ENCODE assay signal across 8 cellular contexts in the genomic region with DNA sequence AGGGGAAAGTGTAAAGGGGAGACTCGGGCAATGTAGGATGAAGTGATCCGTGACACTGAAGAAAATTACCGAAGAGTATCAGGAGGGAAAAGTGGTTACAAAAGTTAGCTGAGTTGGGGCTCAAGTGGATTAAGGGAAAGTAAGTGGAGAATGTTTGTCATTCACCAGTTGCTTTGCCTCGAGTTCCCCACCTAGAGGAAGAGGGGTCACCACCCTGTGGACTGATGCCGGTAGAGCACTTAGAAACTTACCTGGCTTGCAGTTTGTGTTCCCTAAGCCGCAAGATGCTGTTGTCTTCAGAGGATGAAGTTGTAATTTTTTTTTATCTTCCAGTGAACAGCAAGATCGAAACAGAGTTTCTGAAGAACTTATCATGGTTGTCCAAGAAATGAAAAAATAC. TPM values are rescaled to one million over a fixed set of nuclear protein-coding genes. Genes with fewer than 3 reads are reported as not detected.
DNase-seq lines count a peak whose midpoint lies in the region; ATAC-seq, FAIRE-seq and TF ChIP-seq lines count a peak whose summit lies in the region.

No MANE protein-coding gene starts in this region.

- H3K4me1 ChIP-seq in kidney (ENCODE audit: control insufficient read depth in 1 of 2, insufficient read depth in 1 of 2, low read depth in 1 of 2, low read length in 2 of 2) (peaks cover 0 to 6% of the 10 kb centered on the region in 2 donors), subcutaneous abdominal adipose tissue (ENCODE audit: control insufficient read depth in 5 of 5, insufficient read depth in 5 of 5, low read length in 5 of 5) (peaks cover 3 to 51% (median 40%) of the 10 kb centered on the region in 5 donors)

- H3K9me3 ChIP-seq in kidney (ENCODE audit: control insufficient read depth in 1 of 2, low read length in 2 of 2) (no peaks in the 10 kb centered on the region), subcutaneous abdominal adipose tissue (ENCODE audit: control insufficient read depth in 5 of 5, low read length in 5 of 5) (no peaks in the 10 kb centered on the region)

- intact Hi-C loops in kidney (cut with DNase I), result no loop called here

- TF ChIP-seq CTCF in kidney (IDR thresholded peaks at IDR 0.05; ENCODE audit: borderline replicate concordance, extremely low read depth, insufficient read depth), result no peak

- H3K27ac Mint-ChIP-seq in activated CD4-positive, alpha-beta T cell treated with anti-CD3 and anti-CD28 coated beads, Interleukin-2, amount 10 ng/mL, durations not matched to agents 7 days and 5 days, result no peak overlapping the region
- H3K27ac Mint-ChIP-seq in activated CD8-positive, alpha-beta T cell treated with anti-CD3 and anti-CD28 coated beads, Interleukin-2, amount 10 ng/mL, durations not matched to agents 7 days and 5 days, result peak overlapping the region; percentile 22

- no peak for ATAC-seq in activated CD8-positive, alpha-beta T cell treated with anti-CD3 and anti-CD28 coated beads, Interleukin-2, amount 10 ng/mL, durations not matched to agents 7 days and 5 days
- ATAC-seq in GM21390 (IDR thresholded peaks at IDR 0.05; ENCODE audit: unreplicated experiment), result no peak

- H3K9me3 Mint-ChIP-seq in activated CD4-positive, alpha-beta T cell treated with anti-CD3 and anti-CD28 coated beads, Interleukin-2, amount 10 ng/mL, durations not matched to agents 7 days and 5 days, result peaks cover 7% of the 10 kb centered on the region
- peaks cover 5% of the 10 kb centered on the region for H3K9me3 Mint-ChIP-seq in activated CD8-positive, alpha-beta T cell treated with anti-CD3 and anti-CD28 coated beads, Interleukin-2, amount 10 ng/mL, durations not matched to agents 7 days and 5 days (ENCODE audit: insufficient read depth)

- no peaks in the 10 kb centered on the region for H3K27me3 ChIP-seq in subcutaneous abdominal adipose tissue (ENCODE audit: control insufficient read depth in 5 of 5, insufficient read depth in 4 of 5, low read length in 5 of 5)

- H3K4me3 ChIP-seq in kidney (ENCODE audit: low read length in 2 of 2) (peak overlapping the region; percentile 49 to 77), subcutaneous abdominal adipose tissue (ENCODE audit: low read depth in 1 of 5, low read length in 5 of 5) (peak overlapping the region; percentile 72 to 85 (median 80))

- peaks cover 29% of the 10 kb centered on the region for H3K4me1 Mint-ChIP-seq in activated CD4-positive, alpha-beta T cell treated with anti-CD3 and anti-CD28 coated beads, Interleukin-2, amount 10 ng/mL, durations not matched to agents 7 days and 5 days
- peaks cover 29% of the 10 kb centered on the region for H3K4me1 Mint-ChIP-seq in activated CD8-positive, alpha-beta T cell treated with anti-CD3 and anti-CD28 coated beads, Interleukin-2, amount 10 ng/mL, durations not matched to agents 7 days and 5 days (ENCODE audit: low read depth)

- CTCF ChIA-PET in activated CD4-positive, alpha-beta T cell treated with anti-CD3 and anti-CD28 coated beads, Interleukin-2, amount 10 ng/mL, durations not matched to agents 7 days and 5 days (lab: Charles Lee), result no interaction called here
- CTCF ChIA-PET in activated CD8-positive, alpha-beta T cell treated with anti-CD3 and anti-CD28 coated beads, Interleukin-2, amount 10 ng/mL, durations not matched to agents 7 days and 5 days (lab: Charles Lee), result no interaction called here

- peaks cover 3% of the 10 kb centered on the region for H3K27me3 Mint-ChIP-seq in activated CD4-positive, alpha-beta T cell treated with anti-CD3 and anti-CD28 coated beads, Interleukin-2, amount 10 ng/mL, durations not matched to agents 7 days and 5 days
- H3K27me3 Mint-ChIP-seq in activated CD8-positive, alpha-beta T cell treated with anti-CD3 and anti-CD28 coated beads, Interleukin-2, amount 10 ng/mL, durations not matched to agents 7 days and 5 days (ENCODE audit: low read depth), result peaks cover 7% of the 10 kb centered on the region

- H3K36me3 ChIP-seq in kidney (ENCODE audit: control insufficient read depth in 1 of 2, insufficient read depth in 2 of 2, low read length in 2 of 2), result peaks cover 12 to 45% of the 10 kb centered on the region in 2 donors
- peaks cover 33 to 50% (median 45%) of the 10 kb centered on the region in 5 donors for H3K36me3 ChIP-seq in subcutaneous abdominal adipose tissue (ENCODE audit: control insufficient read depth in 5 of 5, insufficient read depth in 5 of 5, low read length in 5 of 5)

- H3K36me3 Mint-ChIP-seq in activated CD4-positive, alpha-beta T cell treated with anti-CD3 and anti-CD28 coated beads, Interleukin-2, amount 10 ng/mL, durations not matched to agents 7 days and 5 days (ENCODE audit: low read depth), result peaks cover 11% of the 10 kb centered on the region
- H3K36me3 Mint-ChIP-seq in activated CD8-positive, alpha-beta T cell treated with anti-CD3 and anti-CD28 coated beads, Interleukin-2, amount 10 ng/mL, durations not matched to agents 7 days and 5 days (ENCODE audit: low read depth), result peaks cover 16% of the 10 kb centered on the region

- FAIRE-seq in kidney (lab: Jason Lieb, UNC), result no peak

- POLR2A ChIA-PET in activated CD4-positive, alpha-beta T cell treated with anti-CD3 and anti-CD28 coated beads, Interleukin-2, amount 10 ng/mL, durations not matched to agents 7 days and 5 days (lab: Charles Lee), result no interaction called here
- POLR2A ChIA-PET in activated CD8-positive, alpha-beta T cell treated with anti-CD3 and anti-CD28 coated beads, Interleukin-2, amount 10 ng/mL, durations not matched to agents 7 days and 5 days (lab: Charles Lee), result interaction anchor here (0.5 kb wide), 1 partner anchor 55 kb away, joined by 3 read pairs; no protein-coding TSS in a partner anchor

- H3K27ac ChIP-seq in kidney (ENCODE audit: low read depth in 2 of 2, low read length in 2 of 2) (peak overlapping the region in 1 of 2 donors; percentile 79), subcutaneous abdominal adipose tissue (ENCODE audit: low read depth, low read length) (peak overlapping the region; percentile 50)

- H3K9ac ChIP-seq in kidney (ENCODE audit: low read length in 2 of 2) (peak overlapping the region in 1 of 2 donors; percentile 62), subcutaneous abdominal adipose tissue (ENCODE audit: low read length in 5 of 5) (peak overlapping the region in 4 of 5 donors; percentile 58 to 83 (median 73))

- DNase-seq in activated CD4-positive, alpha-beta T cell treated with anti-CD3 and anti-CD28 coated beads, Interleukin-2, amount 10 ng/mL, durations not matched to agents 7 days and 5 days, result no peak
- DNase-seq in activated CD4-positive, alpha-beta T cell treated with anti-CD3 and anti-CD28 coated beads, Interleukin-2, amount 50 U/mL, for 1 hour, result no peak
- DNase-seq in activated CD8-positive, alpha-beta T cell treated with anti-CD3 and anti-CD28 coated beads, Interleukin-2, amount 10 ng/mL, durations not matched to agents 7 days and 5 days, result no peak
- DNase-seq in kidney (no peak), NCI-H2196 (lab: John Stamatoyannopoulos, UW; ENCODE audit: unreplicated experiment) (no peak)
- DNase-seq in stimulated activated CD4-positive, alpha-beta T cell treated with anti-CD3 and anti-CD28 coated beads, Interleukin-2, amount 100 ng/mL, for 48 hours, result no peak

- peak overlapping the region; percentile 57 for H3K4me3 Mint-ChIP-seq in activated CD4-positive, alpha-beta T cell treated with anti-CD3 and anti-CD28 coated beads, Interleukin-2, amount 10 ng/mL, durations not matched to agents 7 days and 5 days
- H3K4me3 Mint-ChIP-seq in activated CD8-positive, alpha-beta T cell treated with anti-CD3 and anti-CD28 coated beads, Interleukin-2, amount 10 ng/mL, durations not matched to agents 7 days and 5 days, result peak overlapping the region; percentile 35

RNA-seq across cellular contexts. Expression of a gene that starts 1.0 kb away (rescaled TPM):
- total RNA-seq in activated CD4-positive, alpha-beta T cell treated with anti-CD3 and anti-CD28 coated beads, Interleukin-2, amount 10 ng/mL, durations not matched to agents 7 days and 5 days, result 1 to 10 TPM; 1.6 to 2.1 TPM
- 1 to 10 TPM in 1 of 2 experiments, under 1 TPM in 1; 0.97 to 1.2 TPM for total RNA-seq in activated CD8-positive, alpha-beta T cell treated with anti-CD3 and anti-CD28 coated beads, Interleukin-2, amount 10 ng/mL, durations not matched to agents 7 days and 5 days
- total RNA-seq in kidney, result 23.8 TPM
- polyA plus RNA-seq in kidney (ENCODE audit: insufficient read depth, low read depth, low replicate concordance), result 5.1 TPM

RNA-seq across cellular contexts. Expression of a gene that starts 14.0 kb away (rescaled TPM):
- 10 to 100 TPM; 38.2 to 41.0 TPM for total RNA-seq in activated CD4-positive, alpha-beta T cell treated with anti-CD3 and anti-CD28 coated beads, Interleukin-2, amount 10 ng/mL, durations not matched to agents 7 days and 5 days
- total RNA-seq in activated CD8-positive, alpha-beta T cell treated with anti-CD3 and anti-CD28 coated beads, Interleukin-2, amount 10 ng/mL, durations not matched to agents 7 days and 5 days, result 10 to 100 TPM; 32.0 to 33.7 TPM
- 93.8 TPM for total RNA-seq in kidney
- 69.7 TPM for polyA plus RNA-seq in kidney (ENCODE audit: insufficient read depth, low read depth, low replicate concordance)
